9 cellular contexts compared by ENCODE assay signal in the genomic region with DNA sequence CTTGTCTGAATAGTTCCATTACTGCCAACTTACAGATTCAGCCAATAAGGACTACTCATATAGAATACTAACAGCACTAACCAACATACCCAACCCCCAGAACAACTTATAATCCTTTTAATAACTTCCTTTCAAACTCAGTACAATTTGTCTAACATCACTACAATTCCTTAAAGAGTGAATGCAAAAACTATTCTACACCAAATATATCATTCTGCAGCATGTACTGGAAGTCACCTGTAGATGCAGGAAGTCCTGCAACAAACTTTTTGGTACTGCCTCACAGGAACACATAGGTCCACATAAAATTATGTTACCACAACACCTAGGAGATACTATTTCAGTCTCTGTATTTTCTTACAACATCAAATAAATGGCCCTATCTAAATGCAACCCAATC. TPM values are rescaled to one million over a fixed set of nuclear protein-coding genes. Genes with fewer than 3 reads are reported as not detected.
DNase-seq lines count a peak whose midpoint lies in the region; ATAC-seq, FAIRE-seq and TF ChIP-seq lines count a peak whose summit lies in the region.
"Had no signal": no experiment of that assay in that cellular context is flagged by ENCODE, and none has a peak within 500 bp of the region (broad histone marks: within the 10 kb centered on the region; RNA-seq: fewer than 3 reads in every experiment).

No MANE protein-coding gene starts in this region.

- no peak for DNase-seq in activated CD4-positive, alpha-beta T cell treated with anti-CD3 and anti-CD28 coated beads for 36 hours
- DNase-seq in activated CD4-positive, alpha-beta T cell treated with anti-CD3 and anti-CD28 coated beads for 4 hours = no peak
- DNase-seq in activated naive CD8-positive, alpha-beta T cell treated with anti-CD3 and anti-CD28 coated beads for 36 hours = no peak
- DNase-seq in keratinocyte (ENCODE audit: low read depth, low spot score) = no peak
- no peak for DNase-seq in posterior vena cava (ENCODE audit: low spot score)
- no peak for DNase-seq in NCI-H1694 treated with DMSO at 0.1 percent for 48 hours (lab: John Stamatoyannopoulos, UW)

- H3K36me3 Mint-ChIP-seq in activated CD4-positive, alpha-beta T cell treated with anti-CD3 and anti-CD28 coated beads for 36 hours (ENCODE audit: low read depth) = peaks cover 70% of the 10 kb centered on the region
- peaks cover 79% of the 10 kb centered on the region for H3K36me3 Mint-ChIP-seq in activated naive CD8-positive, alpha-beta T cell treated with anti-CD3 and anti-CD28 coated beads for 36 hours

- H3K27me3 ChIP-seq in keratinocyte (ENCODE audit: control insufficient read depth, extremely low read depth, insufficient read depth, low read length) (no peaks in the 10 kb centered on the region), stomach smooth muscle (ENCODE audit: control insufficient read depth in 1 of 2, insufficient read depth in 2 of 2, low read length in 2 of 2) (no peaks in the 10 kb centered on the region)

- peak overlapping the region; percentile 97 for H3K27ac Mint-ChIP-seq in activated CD4-positive, alpha-beta T cell treated with anti-CD3 and anti-CD28 coated beads for 36 hours
- peak overlapping the region; percentile 98 for H3K27ac Mint-ChIP-seq in activated naive CD8-positive, alpha-beta T cell treated with anti-CD3 and anti-CD28 coated beads for 36 hours

- intact Hi-C loops in activated CD4-positive, alpha-beta T cell treated with anti-CD3 and anti-CD28 coated beads for 36 hours (cut with DNase I, micrococcal nuclease) = loop anchor here (1.0 to 2.0 kb wide), 3 partner anchors 8 to 43 kb away; no protein-coding TSS in a partner anchor
- intact Hi-C loops in posterior vena cava (cut with DNase I) = no loop called here

- no peaks in the 10 kb centered on the region for H3K9me1 ChIP-seq in keratinocyte (ENCODE audit: control insufficient read depth, extremely low read depth, insufficient read depth, low read length)

- peaks cover 11 to 20% of the 10 kb centered on the region in 2 experiments for H3K36me3 ChIP-seq in keratinocyte (ENCODE audit: control insufficient read depth in 2 of 2, extremely low read depth in 1 of 2, insufficient read depth in 2 of 2, low read length in 2 of 2)
- H3K36me3 ChIP-seq in stomach smooth muscle (ENCODE audit: control insufficient read depth in 2 of 2, insufficient read depth in 2 of 2, low read length in 2 of 2) = peaks cover 5 to 44% of the 10 kb centered on the region in 2 donors

- no peak for FAIRE-seq in keratinocyte (lab: Jason Lieb, UNC)
- FAIRE-seq: colon had no signal

- peaks cover 55% of the 10 kb centered on the region for H3K4me1 Mint-ChIP-seq in activated CD4-positive, alpha-beta T cell treated with anti-CD3 and anti-CD28 coated beads for 36 hours
- peaks cover 56% of the 10 kb centered on the region for H3K4me1 Mint-ChIP-seq in activated naive CD8-positive, alpha-beta T cell treated with anti-CD3 and anti-CD28 coated beads for 36 hours

- H3K4me3 Mint-ChIP-seq in activated CD4-positive, alpha-beta T cell treated with anti-CD3 and anti-CD28 coated beads for 36 hours = peak overlapping the region; percentile 84
- H3K4me3 Mint-ChIP-seq in activated naive CD8-positive, alpha-beta T cell treated with anti-CD3 and anti-CD28 coated beads for 36 hours = peak overlapping the region; percentile 96

- H3K9me3 Mint-ChIP-seq in activated CD4-positive, alpha-beta T cell treated with anti-CD3 and anti-CD28 coated beads for 36 hours (ENCODE audit: low read depth) = no peaks in the 10 kb centered on the region
- H3K9me3 Mint-ChIP-seq in activated naive CD8-positive, alpha-beta T cell treated with anti-CD3 and anti-CD28 coated beads for 36 hours = no peaks in the 10 kb centered on the region

- H3K9me3 ChIP-seq in keratinocyte (ENCODE audit: control insufficient read depth, low read depth, low read length) (no peaks in the 10 kb centered on the region), stomach smooth muscle (ENCODE audit: control insufficient read depth in 2 of 2, low read length in 2 of 2) (no peaks in the 10 kb centered on the region)

- H3K4me1 ChIP-seq in keratinocyte (ENCODE audit: control insufficient read depth, extremely low read depth, insufficient read depth, low read length) (peaks cover 45% of the 10 kb centered on the region), stomach smooth muscle (ENCODE audit: control insufficient read depth, insufficient read depth, low read length) (peaks cover 25% of the 10 kb centered on the region)

- dilution Hi-C loops in keratinocyte (cut with MboI; ENCODE audit: extremely low pct_ligation_motif_present, low sequenced_read_pairs) = no loop called here

- H3K79me2 ChIP-seq in keratinocyte (ENCODE audit: control insufficient read depth, insufficient read depth, low read length) = peaks cover 70% of the 10 kb centered on the region

- peak overlapping the region; percentile 100 for H3K27ac ChIP-seq in keratinocyte (ENCODE audit: control insufficient read depth, insufficient read depth, low read length)
- no peak overlapping the region for H3K27ac ChIP-seq in stomach smooth muscle (ENCODE audit: low read length)

- POLR2A ChIA-PET in activated CD4-positive, alpha-beta T cell treated with anti-CD3 and anti-CD28 coated beads for 36 hours (lab: Charles Lee) = no interaction called here

- H3K4me2 ChIP-seq in keratinocyte (ENCODE audit: control insufficient read depth, extremely low read depth, insufficient read depth, low read depth, low read length) = peak overlapping the region; percentile 86

- TF ChIP-seq CTCF in keratinocyte (optimal IDR thresholded peaks at IDR 0.05 in 1 of 3, IDR thresholded peaks at IDR 0.05 in 1 of 3, conservative IDR thresholded peaks at IDR 0.05 in 1 of 3; ENCODE audit: extremely low read depth in 1 of 3, insufficient read depth in 2 of 3, low read length in 3 of 3) = no peak

- CTCF ChIA-PET in activated CD4-positive, alpha-beta T cell treated with anti-CD3 and anti-CD28 coated beads for 36 hours (lab: Charles Lee) = no interaction called here

- H3K4me3 ChIP-seq in keratinocyte (ENCODE audit: control insufficient read depth in 2 of 3, extremely low read depth in 1 of 3, insufficient read depth in 2 of 3, low read depth in 1 of 3, low read length in 3 of 3) = peak overlapping the region; percentile 87 to 99 (median 98)
- peak overlapping the region; percentile 4 to 99 for H3K4me3 ChIP-seq in stomach smooth muscle (ENCODE audit: low read length in 2 of 2)

- ATAC-seq in activated CD4-positive, alpha-beta T cell treated with anti-CD3 and anti-CD28 coated beads for 36 hours = no peak
- no peak for ATAC-seq in GM18907 (IDR thresholded peaks at IDR 0.05; ENCODE audit: unreplicated experiment)

- H3K9ac ChIP-seq in keratinocyte (ENCODE audit: control insufficient read depth, extremely low read depth, insufficient read depth, low read length) (peak overlapping the region; percentile 100), stomach smooth muscle (ENCODE audit: low read length in 2 of 2) (peak overlapping the region in 1 of 2 donors; percentile 100)

- no peaks in the 10 kb centered on the region for H3K27me3 Mint-ChIP-seq in activated CD4-positive, alpha-beta T cell treated with anti-CD3 and anti-CD28 coated beads for 36 hours
- H3K27me3 Mint-ChIP-seq in activated naive CD8-positive, alpha-beta T cell treated with anti-CD3 and anti-CD28 coated beads for 36 hours = no peaks in the 10 kb centered on the region

- H2AFZ ChIP-seq in keratinocyte (ENCODE audit: control insufficient read depth, low read length) = no peak overlapping the region

- H4K20me1 ChIP-seq in keratinocyte (ENCODE audit: control insufficient read depth, extremely low read depth, insufficient read depth, low read length) = peaks cover 27% of the 10 kb centered on the region

RNA-seq across cellular contexts. Expression of a gene that starts 2.1 kb away (rescaled TPM):
- total RNA-seq in activated CD4-positive, alpha-beta T cell treated with anti-CD3 and anti-CD28 coated beads for 36 hours = 100 to 1,000 TPM; 163 to 215 TPM
- total RNA-seq in activated naive CD8-positive, alpha-beta T cell treated with anti-CD3 and anti-CD28 coated beads for 36 hours = 100 to 1,000 TPM; 139 to 156 TPM
- polyA plus RNA-seq in keratinocyte = 59.1 to 136 TPM (median 118 TPM) in 3 replicates
- polyA plus RNA-seq in keratinocyte (2011; ENCODE audit: low read depth) = 698 TPM
- polyA plus RNA-seq in keratinocyte (2011; cell fraction: cytosol; rRNA removed) = 11.9 and 23.3 TPM in 2 replicates
- 262 and 357 TPM in 2 replicates for polyA plus RNA-seq in keratinocyte (2011; cell fraction: nucleus; rRNA removed)
- polyA plus RNA-seq in keratinocyte (2012; ENCODE audit: low replicate concordance) = 33.1 and 117 TPM in 2 replicates
- 27.8 to 153 TPM (median 85.5 TPM) in 3 replicates for polyA minus RNA-seq in keratinocyte
- polyA minus RNA-seq in keratinocyte (2011; cell fraction: cytosol; rRNA and poly(A)+ RNA removed) = 33.8 TPM
- 279 and 325 TPM in 2 replicates for polyA minus RNA-seq in keratinocyte (2011; cell fraction: nucleus; rRNA and poly(A)+ RNA removed)
- 100 to 1,000 TPM in 1 of 2 donors, 10 to 100 TPM in 1; 84.5 to 125 TPM for total RNA-seq in posterior vena cava

Comparison
In these comparisons a context has a peak if more than half of its experiments do, and no peak if none do; other contexts are left out.
1. intact Hi-C loops: an anchor here in activated CD4-positive, alpha-beta T cell treated with anti-CD3 and anti-CD28 coated beads for 36 hours (1.0 to 2.0 kb wide); none called in posterior vena cava.